8 cellular contexts compared by ENCODE assay signal in the genomic region with DNA sequence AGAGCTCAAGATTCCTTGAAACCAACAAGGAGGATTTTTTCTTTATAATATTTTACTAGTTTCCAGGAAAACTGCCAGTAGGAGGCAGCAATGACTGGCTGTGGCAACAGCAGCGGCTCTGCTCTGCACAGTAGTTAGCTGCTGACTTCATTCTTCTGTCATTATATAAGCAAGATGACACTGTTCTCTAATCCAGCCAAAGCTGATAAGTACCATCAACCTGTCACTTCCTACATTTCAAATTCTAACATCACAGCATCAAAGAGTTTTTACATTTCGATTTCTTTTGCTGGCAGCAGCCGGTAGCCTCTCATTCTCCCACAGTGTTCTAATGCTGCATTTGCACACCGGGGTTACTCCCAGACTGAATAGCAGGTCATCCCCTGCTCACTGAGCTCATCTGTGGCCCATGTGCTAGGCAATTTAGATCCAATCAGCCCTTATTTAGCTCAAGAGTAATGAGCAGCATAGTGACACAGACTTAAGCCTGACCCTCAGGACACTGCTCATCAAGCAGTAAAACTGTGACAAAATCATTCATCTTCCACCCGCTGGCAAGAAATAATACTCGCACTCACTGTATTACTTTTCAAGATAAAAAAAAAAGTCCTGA.
DNase-seq lines count a peak whose midpoint lies in the region; ATAC-seq and TF ChIP-seq lines count a peak whose summit lies in the region.

No MANE protein-coding gene starts in this region.

- peaks cover 19% of the 10 kb centered on the region for H3K36me3 Mint-ChIP-seq in type B pancreatic cell
- no peaks in the 10 kb centered on the region for H3K36me3 Mint-ChIP-seq in CD4-positive, alpha-beta T cell (ENCODE audit: low read depth)

- H3K27ac ChIP-seq in DND-41 (ENCODE audit: low read length) (no peak overlapping the region), iPS DF 6.9 (ENCODE audit: low read length) (no peak overlapping the region)
- no peak overlapping the region for H3K27ac ChIP-seq in CD4-positive, alpha-beta T cell (ENCODE audit: low read depth, low read length)

- POLR2A ChIA-PET in CD4-positive, alpha-beta T cell (lab: Charles Lee): interaction anchor here (0.7 kb wide), 1 partner anchor 361 kb away, joined by 3 read pairs; no protein-coding TSS in a partner anchor

- peaks cover 12% of the 10 kb centered on the region for H3K4me1 Mint-ChIP-seq in type B pancreatic cell (ENCODE audit: unreplicated experiment)
- peaks cover 6% of the 10 kb centered on the region for H3K4me1 Mint-ChIP-seq in CD4-positive, alpha-beta T cell (ENCODE audit: low read depth)

- DNase-seq in DND-41 (peak; percentile 16), KBM-7 (peak; percentile 43), adipocyte (ENCODE audit: low read depth) (peak; percentile 79), iPS DF 6.9 (ENCODE audit: low read depth, low spot score) (peak; percentile 18), type B pancreatic cell (ENCODE audit: extremely low spot score, unreplicated experiment) (no peak)
- no peak for DNase-seq in CD4-positive, alpha-beta T cell
- no peak for DNase-seq in stimulated activated CD4-positive, alpha-beta T cell treated with anti-CD3 and anti-CD28 coated beads, Interleukin-1b, Interleukin-23, amount 100 ng/mL, for 48 hours

- TF ChIP-seq CTCF in DND-41 (IDR thresholded peaks at IDR 0.05; ENCODE audit: borderline replicate concordance, extremely low read depth, low read length, poor library complexity, severe bottlenecking) (peak; percentile 34), type B pancreatic cell (conservative IDR thresholded peaks at IDR 0.05) (peak; percentile 73)
- TF ChIP-seq CTCF in CD4-positive, alpha-beta T cell (IDR thresholded peaks at IDR 0.05): no peak

- peak overlapping the region; percentile 17 for H3K27ac Mint-ChIP-seq in type B pancreatic cell
- no peak overlapping the region for H3K27ac Mint-ChIP-seq in CD4-positive, alpha-beta T cell

- no peaks in the 10 kb centered on the region for H3K27me3 ChIP-seq in DND-41 (ENCODE audit: insufficient read depth, low read length, poor library complexity)
- no peaks in the 10 kb centered on the region for H3K27me3 ChIP-seq in adipocyte (replicated peaks; ENCODE audit: control insufficient read depth, insufficient read depth, low read length)
- no peaks in the 10 kb centered on the region for H3K27me3 ChIP-seq in iPS DF 6.9 (ENCODE audit: control insufficient read depth, insufficient read depth, low read length)
- no peaks in the 10 kb centered on the region for H3K27me3 ChIP-seq in CD4-positive, alpha-beta T cell (ENCODE audit: control insufficient read depth, insufficient read depth, low read length)

- H3K4me3 ChIP-seq in DND-41 (ENCODE audit: low read depth in 1 of 2, low read length in 2 of 2): no peak overlapping the region
- H3K4me3 ChIP-seq in adipocyte (ENCODE audit: low read length): no peak overlapping the region
- no peak overlapping the region for H3K4me3 ChIP-seq in iPS DF 6.9 (ENCODE audit: low read length)

- H3K4me1 ChIP-seq in DND-41 (ENCODE audit: insufficient read depth, low read length) (no peaks in the 10 kb centered on the region), adipocyte (ENCODE audit: control insufficient read depth, insufficient read depth, low read length) (no peaks in the 10 kb centered on the region), iPS DF 6.9 (ENCODE audit: control insufficient read depth, insufficient read depth, low read length) (no peaks in the 10 kb centered on the region)

- H3K9me3 ChIP-seq in DND-41 (ENCODE audit: insufficient read depth, low read length, severe bottlenecking) (no peaks in the 10 kb centered on the region), adipocyte (ENCODE audit: control insufficient read depth, low read length) (no peaks in the 10 kb centered on the region), iPS DF 6.9 (ENCODE audit: control insufficient read depth, insufficient read depth, low read length) (no peaks in the 10 kb centered on the region)
- no peaks in the 10 kb centered on the region for H3K9me3 ChIP-seq in CD4-positive, alpha-beta T cell (ENCODE audit: control insufficient read depth, low read length)

- no peaks in the 10 kb centered on the region for H3K27me3 Mint-ChIP-seq in type B pancreatic cell
- H3K27me3 Mint-ChIP-seq in CD4-positive, alpha-beta T cell: no peaks in the 10 kb centered on the region

- ATAC-seq in DND-41 (ENCODE audit: insufficient read depth, low read depth) (peak; percentile 70), HG03025 (IDR thresholded peaks at IDR 0.05; ENCODE audit: low FRiP score, unreplicated experiment) (no peak)
- no peak for ATAC-seq in CD4-positive, alpha-beta T cell (ENCODE audit: poor library complexity)

- H2AFZ ChIP-seq in DND-41 (ENCODE audit: low read depth, low read length): no peak overlapping the region

- WGBS in iPS DF 6.9 (ENCODE audit: insufficient coverage, insufficient read length): no CpG with 5 or more reads among the region's 6 CpGs

- intact Hi-C loops in CD4-positive, alpha-beta T cell (cut with DNase I, micrococcal nuclease): no loop called here

- CTCF ChIA-PET in CD4-positive, alpha-beta T cell (lab: Charles Lee): interaction anchor here (0.7 kb wide), 1 partner anchor 301 kb away, joined by 3 read pairs; no protein-coding TSS in a partner anchor

- no peak overlapping the region for H3K4me2 ChIP-seq in DND-41 (ENCODE audit: insufficient read depth, low read length)

- no peak overlapping the region for H3K4me3 Mint-ChIP-seq in type B pancreatic cell
- no peak overlapping the region for H3K4me3 Mint-ChIP-seq in CD4-positive, alpha-beta T cell

- peaks cover 4% of the 10 kb centered on the region; the same call in 1 of the 2 replicates for H4K20me1 ChIP-seq in DND-41 (ENCODE audit: insufficient read depth, low read length)

- peaks cover 35% of the 10 kb centered on the region for H3K79me2 ChIP-seq in DND-41 (ENCODE audit: insufficient read depth, low read length)

- H3K36me3 ChIP-seq in DND-41 (ENCODE audit: insufficient read depth, low read length) (peaks cover 41% of the 10 kb centered on the region; the same call in 1 of the 2 replicates), adipocyte (ENCODE audit: control insufficient read depth, insufficient read depth, low read length, severe bottlenecking) (no peaks in the 10 kb centered on the region), iPS DF 6.9 (ENCODE audit: control insufficient read depth, insufficient read depth, low read length) (no peaks in the 10 kb centered on the region)

- no peaks in the 10 kb centered on the region for H3K9me3 Mint-ChIP-seq in type B pancreatic cell
- no peaks in the 10 kb centered on the region for H3K9me3 Mint-ChIP-seq in CD4-positive, alpha-beta T cell

- in situ Hi-C loops in KBM-7 (cut with MboI; ENCODE audit: low pct_unique_long_range_greater_than_20kb, low sequenced_read_pairs): no loop called here

- H3K9ac ChIP-seq in DND-41 (ENCODE audit: low read depth, low read length): no peak overlapping the region
- H3K9ac ChIP-seq in adipocyte (ENCODE audit: low read length): no peak overlapping the region

Comparison
In these comparisons a context has a peak if more than half of its experiments do, and no peak if none do; other contexts are left out.
1. DNase-seq: peak in DND-41 (single experiment), KBM-7 (single experiment), adipocyte (single experiment) and iPS DF 6.9 (single experiment); none in type B pancreatic cell (single experiment), CD4-positive, alpha-beta T cell (0 of 10) and stimulated activated CD4-positive, alpha-beta T cell treated with anti-CD3 and anti-CD28 coated beads, Interleukin-1b, Interleukin-23, amount 100 ng/mL, for 48 hours (single experiment).